ENCODE assay signal across 1 cellular context in genomic region chr14:77882631-77883030, GRCh38.
TF ChIP-seq lines count a peak whose summit lies in the region.

No MANE protein-coding gene starts in this region.

TF ChIP-seq in WTC11, 78 proteins besides CTCF, POLR2A, EP300 and RAD21 (continued from another document):
- TF ChIP-seq PRDM15 (CRISPR knock-in tag; IDR thresholded peaks at IDR 0.05) = no peak
- TF ChIP-seq, protein P1, sequence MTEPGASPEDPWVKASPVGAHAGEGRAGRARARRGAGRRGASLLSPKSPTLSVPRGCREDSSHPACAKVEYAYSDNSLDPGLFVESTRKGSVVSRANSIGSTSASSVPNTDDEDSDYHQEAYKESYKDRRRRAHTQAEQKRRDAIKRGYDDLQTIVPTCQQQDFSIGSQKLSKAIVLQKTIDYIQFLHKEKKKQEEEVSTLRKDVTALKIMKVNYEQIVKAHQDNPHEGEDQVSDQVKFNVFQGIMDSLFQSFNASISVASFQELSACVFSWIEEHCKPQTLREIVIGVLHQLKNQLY (CRISPR knock-in tag; IDR thresholded peaks at IDR 0.05) = no peak
- TF ChIP-seq NFATC4 (CRISPR knock-in tag; IDR thresholded peaks at IDR 0.05) = no peak
- TF ChIP-seq ZBTB21 (CRISPR knock-in tag; IDR thresholded peaks at IDR 0.05; ENCODE audit: borderline replicate concordance) = no peak
TF ChIP-seq in WTC11: peak in this region for 0.
